9 cellular contexts compared by ENCODE assay signal in the genomic region with DNA sequence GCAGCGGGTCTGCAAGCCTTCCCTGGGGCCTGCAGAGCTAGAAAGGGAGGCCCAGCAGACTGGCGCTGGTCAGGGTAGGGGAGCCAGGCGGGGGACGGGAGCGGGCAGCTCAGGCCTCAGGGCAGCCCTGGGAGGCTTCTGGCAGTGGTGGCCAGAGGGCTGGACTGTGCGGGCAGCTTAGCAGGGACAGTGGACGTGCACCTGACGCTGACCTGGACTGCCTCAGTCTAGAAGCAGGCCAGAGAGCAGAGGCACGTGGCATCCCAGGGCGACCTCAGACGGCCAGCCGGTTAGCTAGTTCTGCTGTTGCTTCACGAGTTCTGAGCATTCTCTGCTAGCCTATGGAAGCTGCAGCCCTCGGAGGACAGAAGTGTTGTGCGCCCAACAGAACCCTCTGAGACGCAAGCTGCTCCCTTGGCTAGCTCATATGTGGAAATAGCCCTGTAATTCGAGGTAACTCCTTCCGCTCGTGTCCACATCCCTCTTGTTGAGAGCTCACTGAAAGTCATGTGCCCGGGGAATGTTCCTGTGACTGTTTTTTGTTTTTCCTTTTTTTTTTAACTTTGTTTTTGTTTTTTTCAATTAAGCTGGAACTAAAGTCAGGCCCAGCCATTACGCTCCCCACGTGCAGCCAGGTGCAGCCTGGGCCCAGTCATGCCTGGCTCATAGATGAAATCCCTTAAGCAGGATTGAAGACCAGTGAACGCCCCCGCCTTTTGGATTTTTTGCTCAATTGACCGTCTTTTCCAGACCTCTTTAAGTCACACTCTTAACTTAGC. TPM values are rescaled to one million over a fixed set of nuclear protein-coding genes. Genes with fewer than 3 reads are reported as not detected.
DNase-seq lines count a peak whose midpoint lies in the region; ATAC-seq, FAIRE-seq and TF ChIP-seq lines count a peak whose summit lies in the region.
"Had no signal": no experiment of that assay in that cellular context is flagged by ENCODE, and none has a peak within 500 bp of the region (broad histone marks: within the 10 kb centered on the region; RNA-seq: fewer than 3 reads in every experiment).

No MANE protein-coding gene starts in this region.

- CTCF ChIA-PET in Panc1 (lab: Charles Lee): no interaction called here

- FAIRE-seq in G401.6 (lab: Jason Lieb, UNC): peak; percentile 88

- H3K27ac ChIP-seq in Panc1 (ENCODE audit: low read length): peak overlapping the region; percentile 84
- H3K27ac ChIP-seq in prostate gland: peak overlapping the region; percentile 7 to 100

- WGBS in prostate gland: 72% methylated on average over 25 of the region's 25 CpGs

- H3K9me3 Mint-ChIP-seq in endothelial cell (ENCODE audit: unreplicated experiment): no peaks in the 10 kb centered on the region

- H3K4me3 Mint-ChIP-seq in endothelial cell (ENCODE audit: unreplicated experiment): peak overlapping the region; percentile 83

- H3K27me3 Mint-ChIP-seq in endothelial cell (ENCODE audit: unreplicated experiment): peaks cover 20% of the 10 kb centered on the region

- peaks cover 30% of the 10 kb centered on the region for H3K36me3 Mint-ChIP-seq in endothelial cell (ENCODE audit: low read depth, unreplicated experiment)

- H3K4me1 ChIP-seq in Panc1 (ENCODE audit: control insufficient read depth, insufficient read depth, low read length) (peaks cover 33% of the 10 kb centered on the region), prostate gland (replicated peaks) (peaks cover 55% of the 10 kb centered on the region)

- H3K36me3 ChIP-seq in Panc1 (ENCODE audit: control insufficient read depth, insufficient read depth, low read length): no peaks in the 10 kb centered on the region; the same call in 1 of the 2 replicates
- peaks cover 9 to 34% of the 10 kb centered on the region in 2 donors for H3K36me3 ChIP-seq in prostate gland

- H3K27me3 ChIP-seq in Panc1 (ENCODE audit: control insufficient read depth, insufficient read depth, low read length) (no peaks in the 10 kb centered on the region), prostate gland (replicated peaks; ENCODE audit: insufficient read depth) (no peaks in the 10 kb centered on the region)

- ATAC-seq in Panc1: no peak
- no peak for ATAC-seq in HG03354 (IDR thresholded peaks at IDR 0.05; ENCODE audit: poor library complexity, severe bottlenecking, unreplicated experiment)
- no peak for ATAC-seq in esophagus mucosa

- TSS peak; percentile 75 for BruUV-seq in Panc1 (replicated peaks; lab: Mats Ljungman, UMichigan)

- TF ChIP-seq CTCF in Panc1 (IDR thresholded peaks at IDR 0.05): no peak
- no peak for TF ChIP-seq CTCF in endothelial cell (IDR thresholded peaks at IDR 0.05; ENCODE audit: unreplicated experiment)
- TF ChIP-seq CTCF in prostate gland (IDR thresholded peaks at IDR 0.05): no peak

- H3K27ac Mint-ChIP-seq in endothelial cell (ENCODE audit: unreplicated experiment): peak overlapping the region; percentile 58

- no peak for TF ChIP-seq POLR2A in prostate gland (IDR thresholded peaks at IDR 0.05)

- intact Hi-C loops in Panc1 (cut with micrococcal nuclease; ENCODE audit: unreplicated experiment): loop anchor here (10.0 kb wide), 1 partner anchor 101 kb away; no protein-coding TSS in a partner anchor
- intact Hi-C loops in prostate gland (cut with DNase I): loop anchor here (10.0 kb wide), 1 partner anchor 131 kb away; the partner anchor contains the start of genes DAZAP1 and GAMT

- no peaks in the 10 kb centered on the region for H3K9me3 ChIP-seq in Panc1 (ENCODE audit: control insufficient read depth, insufficient read depth, low read depth, low read length)
- H3K9me3 ChIP-seq in prostate gland: no peaks in the 10 kb centered on the region

- in situ Hi-C loops in Panc1 (cut with HindIII; ENCODE audit: low pct_unique_long_range_greater_than_20kb, low sequenced_read_pairs): no loop called here

- no peak for DNase-seq in Panc1 (ENCODE audit: low read depth, low spot score)
- DNase-seq in endothelial cell (ENCODE audit: low spot score): no peak
- DNase-seq in prostate gland (ENCODE audit: low spot score): no peak
- DNase-seq in HuH-7 (ENCODE audit: low spot score): no peak
- no peak for DNase-seq in putamen (ENCODE audit: low spot score)
- DNase-seq: stimulated activated CD4-positive, alpha-beta T cell treated with anti-CD3 and anti-CD28 coated beads, Interleukin-2, amount 100 ng/mL, for 48 hours had no signal

- H3K4me3 ChIP-seq in Panc1 (ENCODE audit: low read depth in 2 of 2, low read length in 2 of 2) (no peak overlapping the region; a peak in 2 of 4 replicates), prostate gland (peak overlapping the region in 1 of 2 donors; percentile 10)

- H3K4me1 Mint-ChIP-seq in endothelial cell (ENCODE audit: unreplicated experiment): peaks cover 31% of the 10 kb centered on the region

- POLR2A ChIA-PET in Panc1 (lab: Charles Lee): interaction anchor here (0.6 to 0.7 kb wide), 2 partner anchors 29 to 132 kb away, joined by 4 to 5 read pairs; no protein-coding TSS in a partner anchor

RNA-seq across cellular contexts. Expression of gene FAM174C, which starts 1.9 kb away (rescaled TPM):
- total RNA-seq in Panc1 (2021; ENCODE audit: unreplicated experiment): 133 TPM
- 204 TPM for polyA plus RNA-seq in Panc1 (2012; ENCODE audit: insufficient read length)
- 22.7 TPM for total RNA-seq in endothelial cell (ENCODE audit: unreplicated experiment)
- 10 to 100 TPM; 95.1 to 98.7 TPM for total RNA-seq in prostate gland
- total RNA-seq in esophagus mucosa: 41.2 TPM

RNA-seq across cellular contexts. Expression of gene CIRBP, which starts 4.3 kb away (rescaled TPM):
- total RNA-seq in Panc1 (2021; ENCODE audit: unreplicated experiment) (66.6 TPM), endothelial cell (ENCODE audit: unreplicated experiment) (315 TPM), prostate gland (100 to 1,000 TPM; 753 to 863 TPM), esophagus mucosa (172 TPM)
- polyA plus RNA-seq in Panc1 (2012; ENCODE audit: insufficient read length): 101 TPM

RNA-seq across cellular contexts. Expression of gene EFNA2, which starts 12.2 kb away (rescaled TPM):
- 7.8 TPM for total RNA-seq in Panc1 (2021; ENCODE audit: unreplicated experiment)
- 5.9 TPM for polyA plus RNA-seq in Panc1 (2012; ENCODE audit: insufficient read length)
- 14.6 TPM for total RNA-seq in endothelial cell (ENCODE audit: unreplicated experiment)
- total RNA-seq in prostate gland: not detected
- 0.40 TPM for total RNA-seq in esophagus mucosa

RNA-seq across cellular contexts. Expression of gene MIDN, which starts 25.1 kb away (rescaled TPM):
- total RNA-seq in Panc1 (2021; ENCODE audit: unreplicated experiment) (118 TPM), endothelial cell (ENCODE audit: unreplicated experiment) (204 TPM), prostate gland (10 to 100 TPM; 35.8 to 42.9 TPM), esophagus mucosa (99.3 TPM)
- polyA plus RNA-seq in Panc1 (2012; ENCODE audit: insufficient read length): 76.9 TPM

RNA-seq across cellular contexts. Expression of gene ATP5F1D, which starts 31.9 kb away (rescaled TPM):
- 218 TPM for total RNA-seq in Panc1 (2021; ENCODE audit: unreplicated experiment)
- polyA plus RNA-seq in Panc1 (2012; ENCODE audit: insufficient read length): 365 TPM
- total RNA-seq in endothelial cell (ENCODE audit: unreplicated experiment): 175 TPM
- 100 to 1,000 TPM; 109 to 151 TPM for total RNA-seq in prostate gland
- 251 TPM for total RNA-seq in esophagus mucosa
